In the genomic region with DNA sequence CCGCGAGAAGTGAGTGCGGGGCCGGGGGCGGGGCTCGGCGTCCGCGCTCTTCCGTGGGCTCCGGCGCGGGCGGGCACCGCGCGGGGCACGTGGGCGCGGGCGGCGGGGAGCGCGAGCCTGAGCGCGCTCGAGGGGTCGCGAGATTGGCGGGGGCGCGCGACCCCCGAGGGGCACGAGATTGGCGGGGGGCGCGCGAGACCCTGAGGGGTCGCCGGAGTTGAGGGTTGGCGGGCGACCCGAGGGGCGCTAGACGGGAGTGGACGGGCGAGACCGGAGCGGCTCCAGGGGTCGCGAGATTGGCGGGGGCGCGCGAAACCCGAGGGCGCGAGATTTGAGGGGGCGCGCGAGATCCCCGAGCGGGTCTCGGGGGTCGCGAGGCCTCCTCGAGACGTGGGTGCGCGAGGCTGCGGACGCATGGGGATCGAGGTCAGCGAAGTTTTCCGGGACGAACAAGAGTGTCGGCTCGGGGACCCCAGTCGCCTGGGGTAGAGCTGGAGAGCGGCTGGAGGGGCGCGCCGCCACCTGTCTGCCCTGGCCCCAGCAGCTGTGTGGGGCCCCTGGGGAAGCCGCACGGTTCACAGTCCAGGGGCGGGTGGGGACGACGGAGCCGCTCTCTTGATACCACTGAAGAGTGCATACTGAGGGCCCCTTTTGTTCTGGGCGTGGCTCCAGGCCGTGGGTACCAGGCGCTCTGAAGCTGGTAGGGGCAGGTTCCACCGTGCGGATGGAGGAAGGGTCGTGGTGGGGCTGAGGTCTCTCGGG, we compare ENCODE assay signal across 1 cellular context.
TF ChIP-seq lines count a peak whose summit lies in the region.

No MANE protein-coding gene starts in this region.

TF ChIP-seq in A549, 52 proteins besides CTCF, POLR2A, EP300 and RAD21:
- TF ChIP-seq, protein P1, sequence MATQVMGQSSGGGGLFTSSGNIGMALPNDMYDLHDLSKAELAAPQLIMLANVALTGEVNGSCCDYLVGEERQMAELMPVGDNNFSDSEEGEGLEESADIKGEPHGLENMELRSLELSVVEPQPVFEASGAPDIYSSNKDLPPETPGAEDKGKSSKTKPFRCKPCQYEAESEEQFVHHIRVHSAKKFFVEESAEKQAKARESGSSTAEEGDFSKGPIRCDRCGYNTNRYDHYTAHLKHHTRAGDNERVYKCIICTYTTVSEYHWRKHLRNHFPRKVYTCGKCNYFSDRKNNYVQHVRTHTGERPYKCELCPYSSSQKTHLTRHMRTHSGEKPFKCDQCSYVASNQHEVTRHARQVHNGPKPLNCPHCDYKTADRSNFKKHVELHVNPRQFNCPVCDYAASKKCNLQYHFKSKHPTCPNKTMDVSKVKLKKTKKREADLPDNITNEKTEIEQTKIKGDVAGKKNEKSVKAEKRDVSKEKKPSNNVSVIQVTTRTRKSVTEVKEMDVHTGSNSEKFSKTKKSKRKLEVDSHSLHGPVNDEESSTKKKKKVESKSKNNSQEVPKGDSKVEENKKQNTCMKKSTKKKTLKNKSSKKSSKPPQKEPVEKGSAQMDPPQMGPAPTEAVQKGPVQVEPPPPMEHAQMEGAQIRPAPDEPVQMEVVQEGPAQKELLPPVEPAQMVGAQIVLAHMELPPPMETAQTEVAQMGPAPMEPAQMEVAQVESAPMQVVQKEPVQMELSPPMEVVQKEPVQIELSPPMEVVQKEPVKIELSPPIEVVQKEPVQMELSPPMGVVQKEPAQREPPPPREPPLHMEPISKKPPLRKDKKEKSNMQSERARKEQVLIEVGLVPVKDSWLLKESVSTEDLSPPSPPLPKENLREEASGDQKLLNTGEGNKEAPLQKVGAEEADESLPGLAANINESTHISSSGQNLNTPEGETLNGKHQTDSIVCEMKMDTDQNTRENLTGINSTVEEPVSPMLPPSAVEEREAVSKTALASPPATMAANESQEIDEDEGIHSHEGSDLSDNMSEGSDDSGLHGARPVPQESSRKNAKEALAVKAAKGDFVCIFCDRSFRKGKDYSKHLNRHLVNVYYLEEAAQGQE (IDR thresholded peaks at IDR 0.05), result peak; percentile 77
- peak; percentile 80 for TF ChIP-seq CHD2 (IDR thresholded peaks at IDR 0.05; ENCODE audit: low read length, partially characterized antibody)
- no peak for TF ChIP-seq MAFK (IDR thresholded peaks at IDR 0.05; ENCODE audit: partially characterized antibody)
TF ChIP-seq in A549: peak in this region for 2.
